ENCODE assay signal across 10 cellular contexts in the genomic region with DNA sequence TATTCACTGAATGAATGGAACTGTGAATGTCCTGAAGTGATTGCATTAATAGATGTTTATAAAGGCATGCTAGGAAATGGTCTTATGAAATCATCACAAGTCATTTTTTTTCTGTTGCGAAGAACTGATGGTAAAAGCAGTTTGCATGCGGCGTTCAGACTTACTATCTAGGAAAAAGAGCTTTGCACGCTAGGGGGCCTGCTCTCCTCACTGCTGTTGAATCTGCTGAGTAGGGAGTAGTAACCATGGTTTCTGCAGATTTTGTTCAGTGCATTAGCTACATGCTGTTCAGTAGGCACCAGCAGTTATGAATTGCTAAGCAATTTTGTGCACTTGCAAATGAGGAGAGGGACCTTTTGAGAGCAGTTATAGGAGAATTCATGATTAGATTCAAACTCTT. TPM values are rescaled to one million over a fixed set of nuclear protein-coding genes. Genes with fewer than 3 reads are reported as not detected.
DNase-seq lines count a peak whose midpoint lies in the region; ATAC-seq, FAIRE-seq and TF ChIP-seq lines count a peak whose summit lies in the region.
"Had no signal": no experiment of that assay in that cellular context is flagged by ENCODE, and none has a peak within 500 bp of the region (broad histone marks: within the 10 kb centered on the region; RNA-seq: fewer than 3 reads in every experiment).

No MANE protein-coding gene starts in this region.

- H3K18ac ChIP-seq in neuronal stem cell (ENCODE audit: low read length): no peak overlapping the region

- DNase-seq in DMS 273 (lab: John Stamatoyannopoulos, UW; ENCODE audit: unreplicated experiment) (peak; percentile 51), DMS 273 treated with DMSO at 0.1 percent for 48 hours (lab: John Stamatoyannopoulos, UW) (no peak), head of caudate nucleus (peak; percentile 58 to 90 (median 78)), sciatic nerve (ENCODE audit: low spot score) (peak; percentile 78), neuronal stem cell (ENCODE audit: low spot score) (no peak), RCC 7860 (ENCODE audit: low spot score) (no peak), MM.1S (no peak)
- DNase-seq: 8988T had no signal

- H3K9ac ChIP-seq in neuronal stem cell (ENCODE audit: low read depth, low read length, poor library complexity) (no peak overlapping the region), MM.1S (ENCODE audit: low read length) (no peak overlapping the region)

- H2AK5ac ChIP-seq in neuronal stem cell (ENCODE audit: low read depth, low read length): no peak overlapping the region

- H4K8ac ChIP-seq in neuronal stem cell (ENCODE audit: low read depth, low read length): no peak overlapping the region

- H3K4me3 ChIP-seq in neuronal stem cell (ENCODE audit: low read length in 2 of 2) (no peak overlapping the region), MM.1S (ENCODE audit: low read length) (no peak overlapping the region)

- no peaks in the 10 kb centered on the region for H3K9me2 ChIP-seq in MM.1S (replicated peaks; ENCODE audit: insufficient read depth, low read length)

- no peak overlapping the region for H3K23ac ChIP-seq in neuronal stem cell (ENCODE audit: low read depth, low read length, poor library complexity)

- no peak overlapping the region for H2BK15ac ChIP-seq in neuronal stem cell (ENCODE audit: low read length)

- no peak overlapping the region for H4K91ac ChIP-seq in neuronal stem cell (ENCODE audit: low read depth, low read length, poor library complexity)

- WGBS in neuronal stem cell (ENCODE audit: extremely low coverage in 2 of 2, insufficient read length in 2 of 2, insufficient replicate concordance in 1 of 2), 2 donors: no CpG with 5 or more reads among the region's 4 CpGs

- H3K27me3 ChIP-seq in neuronal stem cell (ENCODE audit: control insufficient read depth in 3 of 3, insufficient read depth in 3 of 3, low read depth in 1 of 3, low read length in 3 of 3) (no peaks in the 10 kb centered on the region), MM.1S (replicated peaks; ENCODE audit: insufficient read depth, low read length) (no peaks in the 10 kb centered on the region)

- H3K36me3 ChIP-seq in neuronal stem cell (replicated peaks in 1 of 2; ENCODE audit: control insufficient read depth in 2 of 2, insufficient read depth in 2 of 2, low read length in 2 of 2) (peaks cover 48 to 100% of the 10 kb centered on the region in 2 donors), MM.1S (replicated peaks; ENCODE audit: insufficient read depth, low read length) (peaks cover 35% of the 10 kb centered on the region)

- no peaks in the 10 kb centered on the region for H3K79me2 ChIP-seq in MM.1S (ENCODE audit: low read length)

- no peak overlapping the region for H3K14ac ChIP-seq in neuronal stem cell (ENCODE audit: low read length)

- H2BK120ac ChIP-seq in neuronal stem cell (ENCODE audit: low read depth, low read length): no peak overlapping the region

- no peak for FAIRE-seq in RCC 7860 (lab: Jason Lieb, UNC)

- TF ChIP-seq CTCF in VCaP (conservative IDR thresholded peaks at IDR 0.05) (peak; percentile 33), MM.1S (IDR thresholded peaks at IDR 0.05; ENCODE audit: low read length) (no peak)

- H3K9me3 ChIP-seq in neuronal stem cell (replicated peaks in 1 of 2; ENCODE audit: control insufficient read depth in 2 of 2, insufficient read depth in 1 of 2, low read depth in 1 of 2, low read length in 2 of 2): no peaks in the 10 kb centered on the region
- H3K9me3 ChIP-seq in MM.1S (replicated peaks; ENCODE audit: insufficient read depth, low read length): no peaks in the 10 kb centered on the region

- no peak overlapping the region for H2BK5ac ChIP-seq in neuronal stem cell (ENCODE audit: low read length)

- H3K27ac ChIP-seq in VCaP (no peak overlapping the region), neuronal stem cell (replicated peaks; ENCODE audit: low read length) (no peak overlapping the region), MM.1S (ENCODE audit: low read length) (no peak overlapping the region)

- H3K79me1 ChIP-seq in neuronal stem cell (ENCODE audit: low read depth, low read length): no peaks in the 10 kb centered on the region

- H2AFZ ChIP-seq in neuronal stem cell (ENCODE audit: low read length): no peak overlapping the region
- H2AFZ ChIP-seq in MM.1S (ENCODE audit: low read length): no peak overlapping the region

- H3K4ac ChIP-seq in neuronal stem cell (ENCODE audit: low read length): no peak overlapping the region

- peak; percentile 96 for ATAC-seq in sciatic nerve
- ATAC-seq: stimulated activated effector memory CD8-positive, alpha-beta T cell treated with anti-CD3 and anti-CD28 coated beads, Interleukin-12 subunit alpha, Interleukin-12 subunit beta, amount 100 ng/mL, for 72 hours had no signal

- H4K20me1 ChIP-seq in MM.1S (ENCODE audit: insufficient read depth, low read length): no peaks in the 10 kb centered on the region

- H2BK12ac ChIP-seq in neuronal stem cell (ENCODE audit: low read length): no peak overlapping the region

- H3K4me2 ChIP-seq in neuronal stem cell (ENCODE audit: insufficient read depth, low read length, poor library complexity, severe bottlenecking) (no peak overlapping the region), MM.1S (ENCODE audit: low read depth, low read length) (no peak overlapping the region)

- intact Hi-C loops in head of caudate nucleus (cut with DNase I): no loop called here
- intact Hi-C loops in sciatic nerve (cut with DNase I): no loop called here

- H3F3A ChIP-seq in MM.1S (ENCODE audit: insufficient read depth, low read length): no peaks in the 10 kb centered on the region

- H3K4me1 ChIP-seq in neuronal stem cell (ENCODE audit: control insufficient read depth in 2 of 2, insufficient read depth in 1 of 2, low read depth in 1 of 2, low read length in 2 of 2): peaks cover 0 to 2% of the 10 kb centered on the region in 2 donors
- H3K4me1 ChIP-seq in MM.1S (ENCODE audit: low read length): no peaks in the 10 kb centered on the region

RNA-seq across cellular contexts. Expression of gene CENPF, which starts 57.9 kb away (rescaled TPM):
- 1.7 TPM for total RNA-seq in sciatic nerve
- polyA plus RNA-seq in neuronal stem cell (2013, experiment 1 of 2): 90.7 TPM
- 86.0 TPM for polyA plus RNA-seq in neuronal stem cell (2013, experiment 2 of 2)

Comparison
In these comparisons a context has a peak if more than half of its experiments do, and no peak if none do; other contexts are left out.
1. DNase-seq: peak in DMS 273 (single experiment), head of caudate nucleus (42 of 42) and sciatic nerve (single experiment); none in DMS 273 treated with DMSO at 0.1 percent for 48 hours (single experiment), neuronal stem cell (single experiment), RCC 7860 (single experiment) and MM.1S (single experiment).